ENCODE assay signal across 9 cellular contexts in the genomic region with DNA sequence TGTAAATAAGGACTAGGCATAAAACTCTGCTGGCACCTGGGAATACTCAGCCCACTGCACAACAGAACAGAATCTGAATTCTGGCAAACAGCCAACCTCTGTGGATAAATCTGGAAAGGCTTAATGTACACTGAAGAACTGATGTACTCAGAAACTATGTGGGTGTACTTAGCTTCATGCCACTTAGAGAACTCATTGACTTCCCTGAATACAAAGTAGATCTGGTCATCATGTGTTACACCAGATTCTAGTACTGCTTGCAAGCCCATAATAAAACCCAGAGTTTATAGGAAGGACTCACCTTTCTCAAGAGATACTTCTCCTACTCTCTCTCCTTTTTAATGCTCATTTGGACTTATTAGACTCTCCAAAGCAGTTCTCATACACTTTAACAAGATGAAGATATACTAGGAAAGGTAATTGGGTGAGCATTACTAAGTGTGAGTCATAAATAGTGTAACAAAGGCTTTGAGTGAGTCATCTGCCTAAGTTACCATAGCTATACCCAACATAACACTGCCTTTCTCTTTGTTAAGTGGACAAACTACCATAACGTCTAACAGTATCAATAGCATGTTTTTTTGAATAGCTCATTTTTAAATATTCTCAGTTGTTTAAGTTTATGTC.
DNase-seq lines count a peak whose midpoint lies in the region; ATAC-seq and TF ChIP-seq lines count a peak whose summit lies in the region.
"Had no signal": no experiment of that assay in that cellular context is flagged by ENCODE, and none has a peak within 500 bp of the region (broad histone marks: within the 10 kb centered on the region; RNA-seq: fewer than 3 reads in every experiment).

No MANE protein-coding gene starts in this region.

- WGBS in transverse colon (ENCODE audit: low coverage in 1 of 2), 2 donors = 11 to 12% methylated on average over 1 of the region's 1 CpG

- ATAC-seq in HG02870 (IDR thresholded peaks at IDR 0.05; ENCODE audit: unreplicated experiment) = peak; percentile 92
- ATAC-seq in central memory CD8-positive, alpha-beta T cell (replicated peaks; ENCODE audit: extremely low read depth, poor library complexity, severe bottlenecking) = peak; percentile 71

- TF ChIP-seq CTCF in osteoblast (IDR thresholded peaks at IDR 0.05; ENCODE audit: extremely low read depth, low read depth, low read length) (no peak), ascending aorta (IDR thresholded peaks at IDR 0.05) (no peak), transverse colon (IDR thresholded peaks at IDR 0.05) (no peak)

- H3K27me3 Mint-ChIP-seq in central memory CD8-positive, alpha-beta T cell = peaks cover 13% of the 10 kb centered on the region

- H3K27me3 ChIP-seq in osteoblast (ENCODE audit: insufficient read depth, low read length) = no peaks in the 10 kb centered on the region
- H3K27me3 ChIP-seq in ascending aorta = no peaks in the 10 kb centered on the region
- H3K27me3 ChIP-seq in transverse colon = no peaks in the 10 kb centered on the region

- no peaks in the 10 kb centered on the region for H4K20me1 ChIP-seq in osteoblast (ENCODE audit: insufficient read depth, low read length)

- no peak overlapping the region for H3K4me3 Mint-ChIP-seq in central memory CD8-positive, alpha-beta T cell
- H3K4me3 Mint-ChIP-seq: T-helper 1 cell treated with Interleukin-12 subunit alpha and Interleukin-12 subunit beta and Interleukin-4 antibody, amounts not matched to agents 30 μg/mL and 1 μg/mL, for 36 hours had no signal

- no peak for TF ChIP-seq EP300 in transverse colon (IDR thresholded peaks at IDR 0.05; ENCODE audit: low read depth)

- in situ Hi-C loops in transverse colon (cut with MboI; ENCODE audit: low pct_ligation_motif_present in 1 of 4, low pct_unique_long_range_greater_than_20kb in 1 of 4, low sequenced_read_pairs in 3 of 4) = no loop called here

- no peak overlapping the region for H3K4me3 ChIP-seq in osteoblast (ENCODE audit: insufficient read depth, low read length)
- no peak overlapping the region for H3K4me3 ChIP-seq in ascending aorta
- no peak overlapping the region for H3K4me3 ChIP-seq in transverse colon

- H3K4me1 ChIP-seq in osteoblast (ENCODE audit: insufficient read depth, low read length) (peaks cover 14% of the 10 kb centered on the region), ascending aorta (peaks cover 0 to 9% of the 10 kb centered on the region in 2 donors), transverse colon (peaks cover 0 to 3% (median 0%) of the 10 kb centered on the region in 4 donors)

- H3K27ac ChIP-seq in osteoblast (ENCODE audit: low read depth, low read length) (peak overlapping the region; percentile 90), ascending aorta (no peak overlapping the region), transverse colon (peak overlapping the region in 2 of 4 donors; percentile 20 to 39)

- H3K27ac Mint-ChIP-seq in central memory CD8-positive, alpha-beta T cell (ENCODE audit: low read depth) = no peak overlapping the region
- H3K27ac Mint-ChIP-seq: T-helper 1 cell treated with Interleukin-12 subunit alpha and Interleukin-12 subunit beta and Interleukin-4 antibody, amounts not matched to agents 30 μg/mL and 1 μg/mL, for 36 hours had no signal

- peak overlapping the region; percentile 42 for H2AFZ ChIP-seq in osteoblast (ENCODE audit: low read length)

- DNase-seq in EL (peak; percentile 77), NCI-H226 (peak; percentile 85), osteoblast (ENCODE audit: insufficient read length, low spot score, missing footprints) (peak; percentile 56), NCI-H2227 (lab: John Stamatoyannopoulos, UW; ENCODE audit: unreplicated experiment) (no peak), ascending aorta (ENCODE audit: low spot score in 2 of 2) (no peak), transverse colon (no peak)
- no peak for DNase-seq in central memory CD8-positive, alpha-beta T cell (ENCODE audit: low spot score in 2 of 2)

- no peak for TF ChIP-seq POLR2A in transverse colon (IDR thresholded peaks at IDR 0.05)

- no peaks in the 10 kb centered on the region for H3K9me3 ChIP-seq in osteoblast (ENCODE audit: low read depth, low read length)
- H3K9me3 ChIP-seq in ascending aorta = peaks cover 0 to 8% of the 10 kb centered on the region in 2 donors
- H3K9me3 ChIP-seq in transverse colon = no peaks in the 10 kb centered on the region

- H3K4me1 Mint-ChIP-seq in central memory CD8-positive, alpha-beta T cell = no peaks in the 10 kb centered on the region

- no peaks in the 10 kb centered on the region for H3K79me2 ChIP-seq in osteoblast (ENCODE audit: insufficient read depth, low read length)

- intact Hi-C loops in ascending aorta (cut with DNase I) = no loop called here
- intact Hi-C loops in transverse colon (cut with DNase I; ENCODE audit: low total_unique reads) = no loop called here

- no peaks in the 10 kb centered on the region for H3K36me3 ChIP-seq in osteoblast (ENCODE audit: insufficient read depth, low read length)
- H3K36me3 ChIP-seq in ascending aorta = no peaks in the 10 kb centered on the region
- no peaks in the 10 kb centered on the region for H3K36me3 ChIP-seq in transverse colon

- peaks cover 5% of the 10 kb centered on the region for H3K9me3 Mint-ChIP-seq in central memory CD8-positive, alpha-beta T cell

- peak overlapping the region; percentile 56 for H3K4me2 ChIP-seq in osteoblast (ENCODE audit: insufficient read depth, low read length)

- H3K36me3 Mint-ChIP-seq in central memory CD8-positive, alpha-beta T cell (ENCODE audit: insufficient read depth) = no peaks in the 10 kb centered on the region

Comparison
In these comparisons a context has a peak if more than half of its experiments do, and no peak if none do; other contexts are left out.
1. DNase-seq: peak in EL (single experiment), NCI-H226 (single experiment) and osteoblast (single experiment); none in central memory CD8-positive, alpha-beta T cell (0 of 2), NCI-H2227 (single experiment), ascending aorta (0 of 2) and transverse colon (single experiment).